20 cellular contexts compared by ENCODE assay signal in the genomic region with DNA sequence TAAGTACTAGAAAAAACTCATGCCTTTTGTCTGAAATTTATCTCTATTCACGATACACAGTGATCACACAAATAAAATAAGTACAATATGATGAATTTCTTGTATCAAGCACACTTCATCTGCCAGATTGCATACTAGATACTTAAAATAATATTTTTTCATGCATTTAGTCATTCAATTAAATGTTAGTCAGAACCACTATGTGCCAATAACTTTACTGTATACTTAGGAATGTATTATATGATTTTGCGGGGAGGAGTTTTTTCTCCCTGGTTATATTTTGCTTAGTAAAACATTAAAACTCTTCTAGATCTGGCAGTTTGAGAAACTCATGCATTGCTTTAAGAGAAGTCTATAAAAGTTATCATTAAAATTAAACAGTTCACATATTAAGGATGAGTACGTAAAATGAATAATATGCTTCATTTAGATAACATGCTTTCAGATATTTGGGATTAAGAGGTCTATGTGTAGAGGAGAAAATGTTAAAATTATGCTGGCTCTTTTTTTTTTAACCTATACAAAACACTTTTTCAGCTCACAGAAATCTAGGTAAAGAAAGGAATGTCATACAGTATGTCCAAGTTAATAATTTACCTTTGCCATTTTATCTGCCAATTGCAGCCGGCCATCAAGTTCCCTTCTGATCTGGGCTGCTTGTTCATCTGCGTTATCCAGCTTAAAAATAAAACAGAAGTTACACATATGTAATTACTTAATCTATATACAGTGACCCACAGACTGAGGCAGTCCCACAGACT.
A peak's percentile ranks its signal among the peaks of the same experiment; 100 is the strongest.
DNase-seq lines count a peak whose midpoint lies in the region; ATAC-seq, FAIRE-seq and TF ChIP-seq lines count a peak whose summit lies in the region.
"Had no signal": no experiment of that assay in that cellular context is flagged by ENCODE, and none has a peak within 500 bp of the region (broad histone marks: within the 10 kb centered on the region; RNA-seq: fewer than 3 reads in every experiment).

No MANE protein-coding gene starts in this region.

- H3K9me3 ChIP-seq in HepG2 (ENCODE audit: low read length) (no peaks in the 10 kb centered on the region), right lobe of liver (no peaks in the 10 kb centered on the region), GM12878 (replicated peaks; ENCODE audit: control insufficient read depth, insufficient read depth, low read length) (no peaks in the 10 kb centered on the region)
- H3K9me3 ChIP-seq: Caco-2, Peyer's patch had no signal

- TF ChIP-seq CTCF in HepG2 (CRISPR knock-in tag; IDR thresholded peaks at IDR 0.05) (no peak), right lobe of liver (IDR thresholded peaks at IDR 0.05) (no peak), GM12878 (IDR thresholded peaks at IDR 0.05 in 2 of 3, conservative IDR thresholded peaks at IDR 0.05 in 1 of 3; ENCODE audit: control insufficient read depth in 2 of 3, extremely low read depth in 1 of 3, insufficient read depth in 1 of 3, low read depth in 3 of 3, low read length in 3 of 3) (no peak)

- H3K4me1 ChIP-seq in HepG2 (ENCODE audit: insufficient read depth, low read length), result peaks cover 12% of the 10 kb centered on the region
- H3K4me1 ChIP-seq in right lobe of liver, result no peaks in the 10 kb centered on the region
- H3K4me1 ChIP-seq in GM12878 (ENCODE audit: control insufficient read depth, insufficient read depth, low read length), result no peaks in the 10 kb centered on the region
- H3K4me1 ChIP-seq: Peyer's patch had no signal

- WGBS in HepG2 (ENCODE audit: low lambda C conversion rate), result 72% methylated on average over 5 of the region's 5 CpGs
- WGBS in right lobe of liver (ENCODE audit: insufficient coverage, low coverage, low lambda C conversion rate, missing lambda C conversion rate), result 76% methylated on average over 5 of the region's 5 CpGs
- WGBS in GM12878 (ENCODE audit: insufficient coverage, insufficient replicate concordance, low lambda C conversion rate, missing lambda C conversion rate), result 65% methylated on average over 5 of the region's 5 CpGs

- H3K36me3 ChIP-seq in HepG2 (replicated peaks in 1 of 2; ENCODE audit: control insufficient read depth in 1 of 2, insufficient read depth in 2 of 2, low read length in 2 of 2) (0 out of 5 replicates have a peak, but pooled peaks cover 0 to 6% of the 10 kb centered on the region in 2 experiments), right lobe of liver (no peaks in the 10 kb centered on the region), GM12878 (ENCODE audit: control insufficient read depth in 2 of 2, insufficient read depth in 2 of 2, low read length in 1 of 2) (no peaks in the 10 kb centered on the region)
- H3K36me3 ChIP-seq: Peyer's patch had no signal

- SMC1A ChIA-PET in GM12878 (lab: Charles Lee; ENCODE audit: uncharacterized antibody, unreplicated experiment), result interaction anchor here (0.5 to 1.4 kb wide), 12 partner anchors 7 to 171 kb away, joined by 3 to 6 read pairs (median 3); no protein-coding TSS in a partner anchor

- no peaks in the 10 kb centered on the region for H3K79me2 ChIP-seq in HepG2 (ENCODE audit: insufficient read depth, low read length)
- H3K79me2 ChIP-seq in GM12878 (ENCODE audit: control insufficient read depth, insufficient read depth, low read length), result no peaks in the 10 kb centered on the region

- BruUV-seq in HepG2 (replicated peaks; lab: Mats Ljungman, UMichigan), result no TSS peak
- BruUV-seq in GM12878 (replicated peaks; lab: Mats Ljungman, UMichigan), result TSS peak; percentile 75

- FAIRE-seq in HepG2 (lab: Jason Lieb, UNC) (no peak), GM12878 (lab: Jason Lieb, UNC) (no peak)
- FAIRE-seq: GM12891, GM19239, H1 had no signal

- H3K9ac ChIP-seq in HepG2 (ENCODE audit: insufficient read depth, low read depth, low read length), result no peak overlapping the region
- no peak overlapping the region for H3K9ac ChIP-seq in GM12878 (ENCODE audit: control insufficient read depth, insufficient read depth, low read length)

- RAD21 ChIA-PET in GM12878 (lab: Charles Lee; ENCODE audit: unreplicated experiment), result interaction anchor here (0.7 to 1.4 kb wide), 13 partner anchors 8 to 174 kb away, joined by 3 to 28 read pairs (median 3); no protein-coding TSS in a partner anchor

- CTCF ChIA-PET in HepG2 (lab: Yijun Ruan, JAX; ENCODE audit: low intra/inter-chr PET ratio, low total read pairs), result no interaction called here
- CTCF ChIA-PET in GM12878 (lab: Yijun Ruan, JAX), result interaction anchor here (1.0 to 1.1 kb wide), 2 partner anchors 10 to 33 kb away, joined by 3 read pairs; no protein-coding TSS in a partner anchor

- in situ Hi-C loops in HepG2 (cut with HindIII; ENCODE audit: extremely low pct_ligation_motif_present, low pct_unique_long_range_greater_than_20kb), result no loop called here
- in situ Hi-C loops in GM12878 (cut with MboI), result no loop called here

- POLR2A ChIA-PET in HepG2 (lab: Yijun Ruan, JAX), result no interaction called here
- POLR2A ChIA-PET in GM12878 (lab: Charles Lee), result interaction anchor here (0.5 to 1.4 kb wide), 3 partner anchors 10 to 34 kb away, joined by 3 to 14 read pairs (median 10); no protein-coding TSS in a partner anchor

- H2AFZ ChIP-seq in HepG2 (ENCODE audit: low read length), result no peak overlapping the region
- H2AFZ ChIP-seq in GM12878 (ENCODE audit: control insufficient read depth, low read depth, low read length), result no peak overlapping the region

- intact Hi-C loops in HepG2 (cut with micrococcal nuclease; ENCODE audit: unreplicated experiment), result no loop called here
- intact Hi-C loops in right lobe of liver (cut with DNase I), result no loop called here
- intact Hi-C loops in GM12878 (cut with micrococcal nuclease; ENCODE audit: unreplicated experiment), result loop anchor here (5.0 kb wide), 1 partner anchor 77 kb away; no protein-coding TSS in a partner anchor

- H4K20me1 ChIP-seq in HepG2 (ENCODE audit: insufficient read depth, low read length) (no peaks in the 10 kb centered on the region), GM12878 (ENCODE audit: control insufficient read depth, insufficient read depth) (no peaks in the 10 kb centered on the region)

- TF ChIP-seq EP300 in HepG2 (IDR thresholded peaks at IDR 0.05; ENCODE audit: low read depth in 2 of 2, low read length in 2 of 2) (no peak), HepG2 (CRISPR knock-in tag; IDR thresholded peaks at IDR 0.05; ENCODE audit: borderline replicate concordance) (no peak), GM12878 (IDR thresholded peaks at IDR 0.05; ENCODE audit: borderline replicate concordance in 1 of 2, control insufficient read depth in 1 of 2, low read depth in 2 of 2, low read length in 2 of 2) (no peak)

- H3K27ac ChIP-seq in HepG2 (ENCODE audit: extremely low read length, insufficient read depth, low read length) (no peak overlapping the region), right lobe of liver (no peak overlapping the region), GM12878 (ENCODE audit: control insufficient read depth, insufficient read depth) (no peak overlapping the region)
- H3K27ac ChIP-seq: Peyer's patch had no signal

- H3K4me3 ChIP-seq in HepG2 (replicated peaks in 1 of 3; ENCODE audit: insufficient read depth in 1 of 3, low read depth in 2 of 3, low read length in 3 of 3), result no peak overlapping the region
- no peak overlapping the region for H3K4me3 ChIP-seq in right lobe of liver
- no peak overlapping the region for H3K4me3 ChIP-seq in GM12878
- H3K4me3 ChIP-seq: Peyer's patch had no signal

- TF ChIP-seq POLR2A in HepG2 (IDR thresholded peaks at IDR 0.05; ENCODE audit: insufficient read depth in 1 of 2, low read depth in 2 of 2, low read length in 2 of 2) (no peak), right lobe of liver (IDR thresholded peaks at IDR 0.05) (no peak), GM12878 (IDR thresholded peaks at IDR 0.05; ENCODE audit: low read depth, low read length) (no peak)

- DNase-seq in HepG2 (ENCODE audit: low spot score) (peak; percentile 8), right lobe of liver (no peak), GM12878 (ENCODE audit: low read depth, low spot score) (no peak), kidney tubule cell (ENCODE audit: low spot score) (peak; percentile 20), stromal cell of bone marrow (ENCODE audit: low read depth) (peak; percentile 52), UCSD-AML1 (lab: John Stamatoyannopoulos, UW; ENCODE audit: unreplicated experiment) (no peak), dermis blood vessel endothelial cell (no peak), iPS-NIHi11 (ENCODE audit: low spot score) (no peak)
- DNase-seq: DMS79, Kasumi-1, NCI-H1417 treated with DMSO at 0.1 percent for 48 hours, NCI-H2029, NCI-H2171 treated with DMSO at 0.1 percent for 48 hours, NCI-H774, Peyer's patch, SHP77 had no signal

- TF ChIP-seq RAD21 in HepG2 (CRISPR knock-in tag; IDR thresholded peaks at IDR 0.05) (no peak), GM12878 (IDR thresholded peaks at IDR 0.05; ENCODE audit: insufficient read depth, low read depth, low read length) (no peak)

- H3K4me2 ChIP-seq in HepG2 (ENCODE audit: low read depth, low read length), result 0 out of 2 replicates have a peak overlapping the region, but pooled peaks have one; percentile 20
- H3K4me2 ChIP-seq in GM12878 (ENCODE audit: control insufficient read depth, insufficient read depth), result no peak overlapping the region

- H3K27me3 ChIP-seq in HepG2 (ENCODE audit: control insufficient read depth in 1 of 2, insufficient read depth in 2 of 2, low read length in 2 of 2), result no peaks in the 10 kb centered on the region
- no peaks in the 10 kb centered on the region for H3K27me3 ChIP-seq in right lobe of liver
- H3K27me3 ChIP-seq in GM12878 (replicated peaks in 1 of 2; ENCODE audit: control insufficient read depth in 2 of 2, insufficient read depth in 2 of 2, low read length in 1 of 2), result no peaks in the 10 kb centered on the region
- H3K27me3 ChIP-seq: Peyer's patch had no signal

- ATAC-seq in HepG2 (peak; percentile 54), right lobe of liver (no peak), GM12878 (peak; percentile 44)

TF ChIP-seq in HepG2, 621 proteins besides CTCF, POLR2A, EP300 and RAD21 (continues in another document):
- TF ChIP-seq CENPX (CRISPR knock-in tag; IDR thresholded peaks at IDR 0.05), result no peak

Comparison
In these comparisons a context has a peak if more than half of its experiments do, and no peak if none do; other contexts are left out.
1. ATAC-seq: peak in HepG2 (single experiment) and GM12878 (single experiment); none in right lobe of liver (0 of 4).
2. DNase-seq: peak in HepG2 (single experiment), kidney tubule cell (single experiment) and stromal cell of bone marrow (single experiment); none in right lobe of liver (0 of 3), GM12878 (single experiment), UCSD-AML1 (single experiment), dermis blood vessel endothelial cell (single experiment) and iPS-NIHi11 (single experiment).